Comparison of ENCODE assay signal across 9 cellular contexts in genomic region chr7:113113912-113114311, GRCh38. TPM values are rescaled to one million over a fixed set of nuclear protein-coding genes. Genes with fewer than 3 reads are reported as not detected.
A peak's percentile ranks its signal among the peaks of the same experiment; 100 is the strongest.
DNase-seq lines count a peak whose midpoint lies in the region; ATAC-seq and TF ChIP-seq lines count a peak whose summit lies in the region.
"Had no signal": no experiment of that assay in that cellular context is flagged by ENCODE, and none has a peak within 500 bp of the region (broad histone marks: within the 10 kb centered on the region; RNA-seq: fewer than 3 reads in every experiment).

No MANE protein-coding gene starts in this region.

- peak; percentile 83 for DNase-seq in NCI-H748 (lab: John Stamatoyannopoulos, UW; ENCODE audit: unreplicated experiment)
- peak; percentile 10 for DNase-seq in iPS-NIHi11 (ENCODE audit: low spot score)
- DNase-seq in NCI-H2171 treated with DMSO at 0.1 percent for 48 hours (lab: John Stamatoyannopoulos, UW) = no peak
- DNase-seq in activated CD4-positive, alpha-beta T cell treated with anti-CD3 and anti-CD28 coated beads for 4 hours = no peak
- DNase-seq in Right ventricle myocardium inferior (ENCODE audit: missing footprints) = no peak
- DNase-seq: substantia nigra had no signal

- peak; percentile 27; the same call in 1 of the 2 replicates for TF ChIP-seq CTCF in GM12875 (IDR thresholded peaks at IDR 0.05; ENCODE audit: borderline replicate concordance, insufficient read depth, low read depth, low read length)

- ATAC-seq in GM21825 (IDR thresholded peaks at IDR 0.05; ENCODE audit: unreplicated experiment) = peak; percentile 42
- no peak for ATAC-seq in Right ventricle myocardium inferior
- no peak for ATAC-seq in HG03457 (IDR thresholded peaks at IDR 0.05; ENCODE audit: unreplicated experiment)

- intact Hi-C loops in Right ventricle myocardium inferior (cut with DNase I) = loop anchor here (5.0 to 10.0 kb wide), 2 partner anchors 97 to 319 kb away; partner anchors contain the start of gene TMEM168

- H3K4me3 ChIP-seq in GM12875 (ENCODE audit: low read depth, low read length) = no peak overlapping the region

RNA-seq across cellular contexts. Expression of gene SMIM30, which starts 4.4 kb away (rescaled TPM):
- total RNA-seq in Right ventricle myocardium inferior = 117 TPM

RNA-seq across cellular contexts. Expression of gene GPR85, which starts 27.3 kb away (rescaled TPM):
- total RNA-seq in Right ventricle myocardium inferior = 0.62 TPM

Comparison
In these comparisons a context has a peak if more than half of its experiments do, and no peak if none do; other contexts are left out.
1. DNase-seq: peak in NCI-H748 (single experiment) and iPS-NIHi11 (single experiment); none in NCI-H2171 treated with DMSO at 0.1 percent for 48 hours (single experiment), activated CD4-positive, alpha-beta T cell treated with anti-CD3 and anti-CD28 coated beads for 4 hours (0 of 2) and Right ventricle myocardium inferior (single experiment).